8 cellular contexts compared by ENCODE assay signal in the genomic region with DNA sequence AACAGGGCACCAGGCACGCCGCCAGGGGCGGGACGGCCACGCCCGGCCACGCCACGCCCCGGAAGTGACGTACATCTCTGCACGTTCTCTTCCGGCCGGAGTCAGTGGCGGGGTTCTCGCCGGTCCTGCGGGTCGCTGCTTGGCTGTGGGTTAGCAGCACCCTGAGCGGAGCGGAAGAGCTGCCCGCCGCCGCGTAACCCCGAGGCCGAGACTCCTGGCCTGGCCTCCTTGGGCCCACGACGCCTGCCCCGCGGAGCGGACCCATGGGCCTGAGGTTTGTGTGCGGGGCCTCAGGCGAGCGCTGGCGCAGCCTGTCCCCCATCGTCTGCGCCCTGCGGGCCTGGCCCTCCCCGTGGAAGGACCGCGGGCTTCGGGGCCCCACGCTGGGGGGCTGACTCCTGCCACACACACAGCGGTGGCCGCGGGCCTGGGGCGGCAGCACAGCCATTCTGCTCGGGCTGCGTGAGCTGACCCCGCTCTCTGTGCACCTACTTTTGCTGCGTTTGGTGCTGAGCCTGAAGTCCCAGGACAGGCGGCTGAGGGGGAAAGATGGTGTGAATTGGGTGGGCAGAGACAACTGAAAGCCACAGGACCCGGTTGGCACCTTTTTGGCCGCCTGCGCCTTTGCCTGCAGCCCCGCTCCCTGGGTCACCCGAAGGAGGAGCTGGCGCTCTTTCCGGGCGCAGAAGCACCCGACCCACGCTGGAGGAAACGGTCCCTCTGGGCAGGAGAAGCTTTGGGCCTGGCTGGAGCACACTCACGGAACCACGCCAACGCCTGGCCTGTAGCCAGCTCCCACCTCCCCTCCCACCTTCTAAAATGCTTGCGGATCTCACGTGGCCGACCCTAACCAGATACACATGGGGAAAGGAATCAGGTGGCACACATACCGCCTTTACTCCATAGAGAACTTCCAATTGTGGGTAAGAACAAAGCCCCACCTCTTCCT. TPM values are rescaled to one million over a fixed set of nuclear protein-coding genes. Genes with fewer than 3 reads are reported as not detected.
A peak's percentile ranks its signal among the peaks of the same experiment; 100 is the strongest.
DNase-seq lines count a peak whose midpoint lies in the region; ATAC-seq and TF ChIP-seq lines count a peak whose summit lies in the region.

No MANE protein-coding gene starts in this region.

- H3K4me1 ChIP-seq in ACC112 (ENCODE audit: control insufficient read depth, insufficient read depth, low read length, unreplicated experiment), result peaks cover 34% of the 10 kb centered on the region

- peak overlapping the region; percentile 63 for H3K27ac ChIP-seq in ACC112 (ENCODE audit: low read depth, low read length)

- ATAC-seq in GM18868 (IDR thresholded peaks at IDR 0.05; ENCODE audit: unreplicated experiment) (peak; percentile 35), HG03342 (IDR thresholded peaks at IDR 0.05; ENCODE audit: unreplicated experiment) (peak; percentile 34)

- H3K4me3 ChIP-seq in ACC112 (ENCODE audit: low read depth, low read length) (peak overlapping the region; percentile 94), kidney epithelial cell (ENCODE audit: low read depth, low read length) (peak overlapping the region; percentile 79)

- no peak for TF ChIP-seq CTCF in kidney epithelial cell (IDR thresholded peaks at IDR 0.05; ENCODE audit: insufficient read depth, low read length, poor library complexity, severe bottlenecking)

- DNase-seq in NCI-H446 (lab: John Stamatoyannopoulos, UW) (peak; percentile 54 to 88), cerebellar cortex (ENCODE audit: low spot score) (peak; percentile 83), kidney epithelial cell (ENCODE audit: low read depth) (peak; percentile 67)
- DNase-seq in activated CD4-positive, CD25-positive, alpha-beta regulatory T cell treated with anti-CD3 and anti-CD28 coated beads, Interleukin-2, amount 50 U/mL, for 72 hours, result peak; percentile 99
- DNase-seq in stimulated activated CD4-positive, alpha-beta T cell treated with anti-CD3 and anti-CD28 coated beads, Interleukin-12 subunit alpha, Interleukin-12 subunit beta, amount 100 ng/mL, for 48 hours (ENCODE audit: low read depth in 2 of 3, low spot score in 1 of 3), result peak; percentile 89 to 98 (median 97)

- H3K27me3 ChIP-seq in ACC112 (ENCODE audit: insufficient read depth, low read length) (no peaks in the 10 kb centered on the region), kidney epithelial cell (ENCODE audit: control insufficient read depth, insufficient read depth, low read length) (no peaks in the 10 kb centered on the region)

- H3K36me3 ChIP-seq in ACC112 (ENCODE audit: insufficient read depth, low read length), result peaks cover 16% of the 10 kb centered on the region; the same call in 1 of the 2 replicates
- peaks cover 15% of the 10 kb centered on the region for H3K36me3 ChIP-seq in kidney epithelial cell (ENCODE audit: control insufficient read depth, insufficient read depth, low read length)

- H3K79me2 ChIP-seq in ACC112 (ENCODE audit: control insufficient read depth, insufficient read depth, low read length, unreplicated experiment), result peaks cover 28% of the 10 kb centered on the region

- H2AFZ ChIP-seq in ACC112 (ENCODE audit: low read length, unreplicated experiment), result no peak overlapping the region

RNA-seq across cellular contexts. Expression of gene NOP14, which starts 28.1 kb away (rescaled TPM):
- 35.2 and 35.4 TPM in 2 replicates for total RNA-seq in kidney epithelial cell

RNA-seq across cellular contexts. Expression of gene GRK4, which starts 28.3 kb away (rescaled TPM):
- 6.3 and 10.7 TPM in 2 replicates for total RNA-seq in kidney epithelial cell

Comparison
In these comparisons a context has a peak if more than half of its experiments do, and no peak if none do; other contexts are left out.
1. Peak in every context shown above with its lines: DNase-seq, ATAC-seq, H3K4me3 ChIP-seq and H3K27ac ChIP-seq.